ENCODE assay signal across 1 cellular context in the genomic region with DNA sequence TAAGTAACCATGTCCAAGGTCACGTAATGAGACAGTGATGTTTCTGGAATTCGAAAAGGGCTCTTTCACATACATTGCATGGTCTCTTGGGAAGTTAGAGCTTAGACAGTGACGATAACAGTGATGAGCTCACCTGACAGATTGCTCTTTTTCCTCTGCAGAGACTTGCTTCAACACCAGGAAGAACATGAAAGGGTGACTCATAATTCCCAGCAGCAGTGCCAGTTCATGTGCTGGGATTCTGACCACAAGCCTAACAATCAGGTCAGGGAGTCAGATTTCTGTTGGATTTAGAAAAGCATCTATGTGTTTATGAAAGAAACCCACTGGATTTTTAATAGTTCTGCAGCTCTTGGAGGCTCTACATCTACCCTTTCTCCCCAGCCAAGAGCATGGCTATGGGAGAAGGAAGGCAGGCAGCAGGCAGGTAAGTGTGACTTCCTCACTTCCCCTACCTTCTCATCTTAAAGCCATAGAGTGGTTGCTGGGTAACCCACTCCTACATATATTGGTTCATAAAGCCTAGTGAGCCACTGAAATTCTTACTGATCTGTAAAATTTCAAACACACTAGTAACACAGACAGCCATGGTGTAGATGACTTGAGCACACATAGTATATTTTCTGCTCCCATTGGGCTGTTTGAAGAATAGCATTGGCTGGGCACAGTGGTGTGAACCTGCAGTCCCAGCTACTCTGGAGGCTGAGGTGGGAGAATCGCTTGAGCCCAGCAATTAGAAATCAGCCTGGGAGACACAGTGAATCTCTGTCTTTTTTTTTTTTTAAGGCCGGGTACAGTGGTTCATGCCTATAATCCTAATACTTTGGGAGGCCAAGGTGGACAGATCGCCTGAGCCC.
TF ChIP-seq lines count a peak whose summit lies in the region.

No MANE protein-coding gene starts in this region.

TF ChIP-seq in HepG2, 621 proteins besides CTCF, POLR2A, EP300 and RAD21 (continued from another document and continues in another):
- peak; percentile 28; the same call in 1 of the 2 replicates for TF ChIP-seq ZBTB34 (CRISPR knock-in tag; IDR thresholded peaks at IDR 0.05)
- TF ChIP-seq, protein P1, sequence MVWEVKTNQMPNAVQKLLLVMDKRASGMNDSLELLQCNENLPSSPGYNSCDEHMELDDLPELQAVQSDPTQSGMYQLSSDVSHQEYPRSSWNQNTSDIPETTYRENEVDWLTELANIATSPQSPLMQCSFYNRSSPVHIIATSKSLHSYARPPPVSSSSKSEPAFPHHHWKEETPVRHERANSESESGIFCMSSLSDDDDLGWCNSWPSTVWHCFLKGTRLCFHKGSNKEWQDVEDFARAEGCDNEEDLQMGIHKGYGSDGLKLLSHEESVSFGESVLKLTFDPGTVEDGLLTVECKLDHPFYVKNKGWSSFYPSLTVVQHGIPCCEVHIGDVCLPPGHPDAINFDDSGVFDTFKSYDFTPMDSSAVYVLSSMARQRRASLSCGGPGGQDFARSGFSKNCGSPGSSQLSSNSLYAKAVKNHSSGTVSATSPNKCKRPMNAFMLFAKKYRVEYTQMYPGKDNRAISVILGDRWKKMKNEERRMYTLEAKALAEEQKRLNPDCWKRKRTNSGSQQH (CRISPR knock-in tag; IDR thresholded peaks at IDR 0.05; ENCODE audit: low read depth): peak; percentile 71; the same call in 1 of the 2 replicates
- TF ChIP-seq CENPBD1 (CRISPR knock-in tag; IDR thresholded peaks at IDR 0.05; ENCODE audit: borderline replicate concordance, low read depth): no peak
- TF ChIP-seq, protein P2, sequence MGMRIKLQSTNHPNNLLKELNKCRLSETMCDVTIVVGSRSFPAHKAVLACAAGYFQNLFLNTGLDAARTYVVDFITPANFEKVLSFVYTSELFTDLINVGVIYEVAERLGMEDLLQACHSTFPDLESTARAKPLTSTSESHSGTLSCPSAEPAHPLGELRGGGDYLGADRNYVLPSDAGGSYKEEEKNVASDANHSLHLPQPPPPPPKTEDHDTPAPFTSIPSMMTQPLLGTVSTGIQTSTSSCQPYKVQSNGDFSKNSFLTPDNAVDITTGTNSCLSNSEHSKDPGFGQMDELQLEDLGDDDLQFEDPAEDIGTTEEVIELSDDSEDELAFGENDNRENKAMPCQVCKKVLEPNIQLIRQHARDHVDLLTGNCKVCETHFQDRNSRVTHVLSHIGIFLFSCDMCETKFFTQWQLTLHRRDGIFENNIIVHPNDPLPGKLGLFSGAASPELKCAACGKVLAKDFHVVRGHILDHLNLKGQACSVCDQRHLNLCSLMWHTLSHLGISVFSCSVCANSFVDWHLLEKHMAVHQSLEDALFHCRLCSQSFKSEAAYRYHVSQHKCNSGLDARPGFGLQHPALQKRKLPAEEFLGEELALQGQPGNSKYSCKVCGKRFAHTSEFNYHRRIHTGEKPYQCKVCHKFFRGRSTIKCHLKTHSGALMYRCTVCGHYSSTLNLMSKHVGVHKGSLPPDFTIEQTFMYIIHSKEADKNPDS (CRISPR knock-in tag; IDR thresholded peaks at IDR 0.05): no peak
- TF ChIP-seq, protein P3, sequence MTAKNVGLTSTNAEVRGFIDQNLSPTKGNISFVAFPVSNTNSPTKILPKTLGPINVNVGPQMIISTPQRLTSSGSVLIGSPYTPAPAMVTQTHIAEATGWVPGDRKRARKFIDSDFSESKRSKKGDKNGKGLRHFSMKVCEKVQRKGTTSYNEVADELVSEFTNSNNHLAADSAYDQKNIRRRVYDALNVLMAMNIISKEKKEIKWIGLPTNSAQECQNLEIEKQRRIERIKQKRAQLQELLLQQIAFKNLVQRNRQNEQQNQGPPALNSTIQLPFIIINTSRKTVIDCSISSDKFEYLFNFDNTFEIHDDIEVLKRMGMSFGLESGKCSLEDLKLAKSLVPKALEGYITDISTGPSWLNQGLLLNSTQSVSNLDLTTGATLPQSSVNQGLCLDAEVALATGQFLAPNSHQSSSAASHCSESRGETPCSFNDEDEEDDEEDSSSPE (CRISPR knock-in tag; IDR thresholded peaks at IDR 0.05): no peak
- no peak for TF ChIP-seq ZNF839 (CRISPR knock-in tag; IDR thresholded peaks at IDR 0.05; ENCODE audit: borderline replicate concordance)
- TF ChIP-seq, protein P4, sequence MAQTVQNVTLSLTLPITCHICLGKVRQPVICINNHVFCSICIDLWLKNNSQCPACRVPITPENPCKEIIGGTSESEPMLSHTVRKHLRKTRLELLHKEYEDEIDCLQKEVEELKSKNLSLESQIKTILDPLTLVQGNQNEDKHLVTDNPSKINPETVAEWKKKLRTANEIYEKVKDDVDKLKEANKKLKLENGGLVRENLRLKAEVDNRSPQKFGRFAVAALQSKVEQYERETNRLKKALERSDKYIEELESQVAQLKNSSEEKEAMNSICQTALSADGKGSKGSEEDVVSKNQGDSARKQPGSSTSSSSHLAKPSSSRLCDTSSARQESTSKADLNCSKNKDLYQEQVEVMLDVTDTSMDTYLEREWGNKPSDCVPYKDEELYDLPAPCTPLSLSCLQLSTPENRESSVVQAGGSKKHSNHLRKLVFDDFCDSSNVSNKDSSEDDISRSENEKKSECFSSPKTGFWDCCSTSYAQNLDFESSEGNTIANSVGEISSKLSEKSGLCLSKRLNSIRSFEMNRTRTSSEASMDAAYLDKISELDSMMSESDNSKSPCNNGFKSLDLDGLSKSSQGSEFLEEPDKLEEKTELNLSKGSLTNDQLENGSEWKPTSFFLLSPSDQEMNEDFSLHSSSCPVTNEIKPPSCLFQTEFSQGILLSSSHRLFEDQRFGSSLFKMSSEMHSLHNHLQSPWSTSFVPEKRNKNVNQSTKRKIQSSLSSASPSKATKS (CRISPR knock-in tag; IDR thresholded peaks at IDR 0.05): no peak
- TF ChIP-seq ZNF644 (CRISPR knock-in tag; IDR thresholded peaks at IDR 0.05; ENCODE audit: low read depth): peak; percentile 89
- TF ChIP-seq NR2F6 (IDR thresholded peaks at IDR 0.05): peak; percentile 85
- TF ChIP-seq NR2F6 (CRISPR knock-in tag; IDR thresholded peaks at IDR 0.05): peak; percentile 94
- TF ChIP-seq, protein P5, sequence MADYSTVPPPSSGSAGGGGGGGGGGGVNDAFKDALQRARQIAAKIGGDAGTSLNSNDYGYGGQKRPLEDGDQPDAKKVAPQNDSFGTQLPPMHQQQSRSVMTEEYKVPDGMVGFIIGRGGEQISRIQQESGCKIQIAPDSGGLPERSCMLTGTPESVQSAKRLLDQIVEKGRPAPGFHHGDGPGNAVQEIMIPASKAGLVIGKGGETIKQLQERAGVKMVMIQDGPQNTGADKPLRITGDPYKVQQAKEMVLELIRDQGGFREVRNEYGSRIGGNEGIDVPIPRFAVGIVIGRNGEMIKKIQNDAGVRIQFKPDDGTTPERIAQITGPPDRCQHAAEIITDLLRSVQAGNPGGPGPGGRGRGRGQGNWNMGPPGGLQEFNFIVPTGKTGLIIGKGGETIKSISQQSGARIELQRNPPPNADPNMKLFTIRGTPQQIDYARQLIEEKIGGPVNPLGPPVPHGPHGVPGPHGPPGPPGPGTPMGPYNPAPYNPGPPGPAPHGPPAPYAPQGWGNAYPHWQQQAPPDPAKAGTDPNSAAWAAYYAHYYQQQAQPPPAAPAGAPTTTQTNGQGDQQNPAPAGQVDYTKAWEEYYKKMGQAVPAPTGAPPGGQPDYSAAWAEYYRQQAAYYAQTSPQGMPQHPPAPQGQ (CRISPR knock-in tag; IDR thresholded peaks at IDR 0.05; ENCODE audit: borderline replicate concordance): no peak
- TF ChIP-seq ZBTB33 (CRISPR knock-in tag; IDR thresholded peaks at IDR 0.05): peak; percentile 74
- peak; percentile 96 for TF ChIP-seq DNMT3B (CRISPR knock-in tag; conservative IDR thresholded peaks at IDR 0.05)
- TF ChIP-seq, protein P6, sequence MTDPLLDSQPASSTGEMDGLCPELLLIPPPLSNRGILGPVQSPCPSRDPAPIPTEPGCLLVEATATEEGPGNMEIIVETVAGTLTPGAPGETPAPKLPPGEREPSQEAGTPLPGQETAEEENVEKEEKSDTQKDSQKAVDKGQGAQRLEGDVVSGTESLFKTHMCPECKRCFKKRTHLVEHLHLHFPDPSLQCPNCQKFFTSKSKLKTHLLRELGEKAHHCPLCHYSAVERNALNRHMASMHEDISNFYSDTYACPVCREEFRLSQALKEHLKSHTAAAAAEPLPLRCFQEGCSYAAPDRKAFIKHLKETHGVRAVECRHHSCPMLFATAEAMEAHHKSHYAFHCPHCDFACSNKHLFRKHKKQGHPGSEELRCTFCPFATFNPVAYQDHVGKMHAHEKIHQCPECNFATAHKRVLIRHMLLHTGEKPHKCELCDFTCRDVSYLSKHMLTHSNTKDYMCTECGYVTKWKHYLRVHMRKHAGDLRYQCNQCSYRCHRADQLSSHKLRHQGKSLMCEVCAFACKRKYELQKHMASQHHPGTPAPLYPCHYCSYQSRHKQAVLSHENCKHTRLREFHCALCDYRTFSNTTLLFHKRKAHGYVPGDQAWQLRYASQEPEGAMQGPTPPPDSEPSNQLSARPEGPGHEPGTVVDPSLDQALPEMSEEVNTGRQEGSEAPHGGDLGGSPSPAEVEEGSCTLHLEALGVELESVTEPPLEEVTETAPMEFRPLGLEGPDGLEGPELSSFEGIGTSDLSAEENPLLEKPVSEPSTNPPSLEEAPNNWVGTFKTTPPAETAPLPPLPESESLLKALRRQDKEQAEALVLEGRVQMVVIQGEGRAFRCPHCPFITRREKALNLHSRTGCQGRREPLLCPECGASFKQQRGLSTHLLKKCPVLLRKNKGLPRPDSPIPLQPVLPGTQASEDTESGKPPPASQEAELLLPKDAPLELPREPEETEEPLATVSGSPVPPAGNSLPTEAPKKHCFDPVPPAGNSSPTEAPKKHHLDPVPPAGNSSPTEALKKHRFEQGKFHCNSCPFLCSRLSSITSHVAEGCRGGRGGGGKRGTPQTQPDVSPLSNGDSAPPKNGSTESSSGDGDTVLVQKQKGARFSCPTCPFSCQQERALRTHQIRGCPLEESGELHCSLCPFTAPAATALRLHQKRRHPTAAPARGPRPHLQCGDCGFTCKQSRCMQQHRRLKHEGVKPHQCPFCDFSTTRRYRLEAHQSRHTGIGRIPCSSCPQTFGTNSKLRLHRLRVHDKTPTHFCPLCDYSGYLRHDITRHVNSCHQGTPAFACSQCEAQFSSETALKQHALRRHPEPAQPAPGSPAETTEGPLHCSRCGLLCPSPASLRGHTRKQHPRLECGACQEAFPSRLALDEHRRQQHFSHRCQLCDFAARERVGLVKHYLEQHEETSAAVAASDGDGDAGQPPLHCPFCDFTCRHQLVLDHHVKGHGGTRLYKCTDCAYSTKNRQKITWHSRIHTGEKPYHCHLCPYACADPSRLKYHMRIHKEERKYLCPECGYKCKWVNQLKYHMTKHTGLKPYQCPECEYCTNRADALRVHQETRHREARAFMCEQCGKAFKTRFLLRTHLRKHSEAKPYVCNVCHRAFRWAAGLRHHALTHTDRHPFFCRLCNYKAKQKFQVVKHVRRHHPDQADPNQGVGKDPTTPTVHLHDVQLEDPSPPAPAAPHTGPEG (CRISPR knock-in tag; IDR thresholded peaks at IDR 0.05): no peak
- TF ChIP-seq ZNF672 (CRISPR knock-in tag; IDR thresholded peaks at IDR 0.05): no peak
- TF ChIP-seq ZNF17 (CRISPR knock-in tag; IDR thresholded peaks at IDR 0.05): no peak
- TF ChIP-seq E2F5 (CRISPR knock-in tag; conservative IDR thresholded peaks at IDR 0.05): no peak
- TF ChIP-seq, protein P7, sequence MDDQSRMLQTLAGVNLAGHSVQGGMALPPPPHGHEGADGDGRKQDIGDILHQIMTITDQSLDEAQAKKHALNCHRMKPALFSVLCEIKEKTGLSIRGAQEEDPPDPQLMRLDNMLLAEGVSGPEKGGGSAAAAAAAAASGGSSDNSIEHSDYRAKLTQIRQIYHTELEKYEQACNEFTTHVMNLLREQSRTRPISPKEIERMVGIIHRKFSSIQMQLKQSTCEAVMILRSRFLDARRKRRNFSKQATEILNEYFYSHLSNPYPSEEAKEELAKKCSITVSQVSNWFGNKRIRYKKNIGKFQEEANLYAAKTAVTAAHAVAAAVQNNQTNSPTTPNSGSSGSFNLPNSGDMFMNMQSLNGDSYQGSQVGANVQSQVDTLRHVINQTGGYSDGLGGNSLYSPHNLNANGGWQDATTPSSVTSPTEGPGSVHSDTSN (CRISPR knock-in tag; IDR thresholded peaks at IDR 0.05; ENCODE audit: borderline replicate concordance): no peak
- no peak for TF ChIP-seq ZNF513 (CRISPR knock-in tag; conservative IDR thresholded peaks at IDR 0.05)
- TF ChIP-seq ZSCAN22 (CRISPR knock-in tag; IDR thresholded peaks at IDR 0.05): no peak
- TF ChIP-seq ZNF589 (CRISPR knock-in tag; conservative IDR thresholded peaks at IDR 0.05): no peak
- TF ChIP-seq ATAD3A (CRISPR knock-in tag; IDR thresholded peaks at IDR 0.05): no peak
- TF ChIP-seq KAT8 (CRISPR knock-in tag; IDR thresholded peaks at IDR 0.05): peak; percentile 82
